In genomic region chr6:35487653-35488516, GRCh38 we compare ENCODE assay signal across 9 cellular contexts. TPM values are rescaled to one million over a fixed set of nuclear protein-coding genes. Genes with fewer than 3 reads are reported as not detected.
DNase-seq lines count a peak whose midpoint lies in the region; ATAC-seq and TF ChIP-seq lines count a peak whose summit lies in the region.
"Had no signal": no experiment of that assay in that cellular context is flagged by ENCODE, and none has a peak within 500 bp of the region (broad histone marks: within the 10 kb centered on the region; RNA-seq: fewer than 3 reads in every experiment).

No MANE protein-coding gene starts in this region.

- H3K27me3 ChIP-seq in Caco-2 (replicated peaks; ENCODE audit: control insufficient read depth, insufficient read depth, low read length) (no peaks in the 10 kb centered on the region), neutrophil (peaks cover 30% of the 10 kb centered on the region)

- no peaks in the 10 kb centered on the region for H3K9me3 Mint-ChIP-seq in Caco-2 (ENCODE audit: unreplicated experiment)
- H3K9me3 Mint-ChIP-seq in chondrocyte (ENCODE audit: low read depth): no peaks in the 10 kb centered on the region

- peak overlapping the region; percentile 78 for H3K27ac Mint-ChIP-seq in Caco-2 (ENCODE audit: unreplicated experiment)
- peak overlapping the region; percentile 89 for H3K27ac Mint-ChIP-seq in chondrocyte (ENCODE audit: unreplicated experiment)

- POLR2A ChIA-PET in Caco-2 (lab: Charles Lee): interaction anchor here (2.3 kb wide), 1 partner anchor 9 kb away, joined by 23 read pairs; the partner anchor contains the start of gene TEAD3

- peak overlapping the region; percentile 57 for H3K27ac ChIP-seq in neutrophil

- no peaks in the 10 kb centered on the region for H3K27me3 Mint-ChIP-seq in Caco-2 (ENCODE audit: insufficient read depth, unreplicated experiment)
- H3K27me3 Mint-ChIP-seq in chondrocyte (ENCODE audit: low read depth): no peaks in the 10 kb centered on the region

- H3K4me1 ChIP-seq in Caco-2: peaks cover 77% of the 10 kb centered on the region
- H3K4me1 ChIP-seq in neutrophil (ENCODE audit: control insufficient read depth in 1 of 2, insufficient read depth in 1 of 2, low read depth in 1 of 2, low read length in 1 of 2): peaks cover 49 to 52% of the 10 kb centered on the region in 2 experiments

- H3K9me3 ChIP-seq in Caco-2 (no peaks in the 10 kb centered on the region), neutrophil (no peaks in the 10 kb centered on the region)

- intact Hi-C loops in Caco-2 (cut with micrococcal nuclease; ENCODE audit: unreplicated experiment): no loop called here

- CTCF ChIA-PET in Caco-2 (lab: Charles Lee): no interaction called here

- DNase-seq in Caco-2 (no peak), MV-4-11 (lab: John Stamatoyannopoulos, UW) (peak; percentile 94), chondrocyte (ENCODE audit: low spot score) (no peak), pons (ENCODE audit: low spot score) (no peak)

- ATAC-seq in GM18867 (IDR thresholded peaks at IDR 0.05; ENCODE audit: unreplicated experiment): no peak
- ATAC-seq in HG03025 (IDR thresholded peaks at IDR 0.05; ENCODE audit: low FRiP score, unreplicated experiment): no peak
- no peak for ATAC-seq in HG02981 (IDR thresholded peaks at IDR 0.05; ENCODE audit: unreplicated experiment)

- peaks cover 5% of the 10 kb centered on the region; the same call in 1 of the 2 replicates for H3K36me3 ChIP-seq in Caco-2 (ENCODE audit: control insufficient read depth, insufficient read depth, low read length)
- no peaks in the 10 kb centered on the region for H3K36me3 ChIP-seq in neutrophil

- TF ChIP-seq CTCF in Caco-2 (IDR thresholded peaks at IDR 0.05; ENCODE audit: insufficient read depth in 1 of 2, low read depth in 1 of 2, low read length in 1 of 2, severe bottlenecking in 1 of 2, unreplicated experiment in 1 of 2) (no peak), chondrocyte (IDR thresholded peaks at IDR 0.05) (no peak), neutrophil (IDR thresholded peaks at IDR 0.05) (no peak)

- H3K36me3 Mint-ChIP-seq in Caco-2 (ENCODE audit: insufficient read depth, unreplicated experiment): peaks cover 47% of the 10 kb centered on the region
- H3K36me3 Mint-ChIP-seq in chondrocyte (ENCODE audit: low read depth): peaks cover 4% of the 10 kb centered on the region

- H3K4me3 Mint-ChIP-seq in Caco-2 (ENCODE audit: unreplicated experiment) (no peak overlapping the region), chondrocyte (ENCODE audit: unreplicated experiment) (peak overlapping the region; percentile 25)

- H3K4me3 ChIP-seq in Caco-2 (ENCODE audit: low read depth, low read length) (no peak overlapping the region), neutrophil (ENCODE audit: low read depth in 1 of 2, low read length in 1 of 2) (no peak overlapping the region)

- no TSS peak for BruUV-seq in Caco-2 (replicated peaks; lab: Mats Ljungman, UMichigan)

- peaks cover 63% of the 10 kb centered on the region for H3K4me1 Mint-ChIP-seq in Caco-2 (ENCODE audit: low read depth, unreplicated experiment)
- peaks cover 68% of the 10 kb centered on the region for H3K4me1 Mint-ChIP-seq in chondrocyte (ENCODE audit: low read depth)

RNA-seq across cellular contexts. Expression of gene TEAD3, which starts 9.0 kb away (rescaled TPM):
- total RNA-seq in Caco-2 (2022) (51.8 and 57.2 TPM in 2 replicates), chondrocyte (35.1 to 57.1 TPM (median 56.8 TPM) in 3 replicates)

RNA-seq across cellular contexts. Expression of gene RPL10A, which starts 19.7 kb away (rescaled TPM):
- total RNA-seq in Caco-2 (2022): 1,082 and 1,106 TPM in 2 replicates
- total RNA-seq in chondrocyte: 844 to 899 TPM (median 848 TPM) in 3 replicates

RNA-seq across cellular contexts. Expression of gene TULP1, which starts 24.8 kb away (rescaled TPM):
- total RNA-seq in Caco-2 (2022): not detected in 2 replicates
- total RNA-seq in chondrocyte: not detected in 3 replicates
- total RNA-seq: glomerular endothelial cell had no signal

RNA-seq across cellular contexts. Expression of gene FANCE, which starts 35.7 kb away (rescaled TPM):
- total RNA-seq in Caco-2 (2022) (10.5 and 12.4 TPM in 2 replicates), chondrocyte (5.6 to 7.4 TPM (median 6.8 TPM) in 3 replicates)
